1 cellular context compared by ENCODE assay signal in the genomic region with DNA sequence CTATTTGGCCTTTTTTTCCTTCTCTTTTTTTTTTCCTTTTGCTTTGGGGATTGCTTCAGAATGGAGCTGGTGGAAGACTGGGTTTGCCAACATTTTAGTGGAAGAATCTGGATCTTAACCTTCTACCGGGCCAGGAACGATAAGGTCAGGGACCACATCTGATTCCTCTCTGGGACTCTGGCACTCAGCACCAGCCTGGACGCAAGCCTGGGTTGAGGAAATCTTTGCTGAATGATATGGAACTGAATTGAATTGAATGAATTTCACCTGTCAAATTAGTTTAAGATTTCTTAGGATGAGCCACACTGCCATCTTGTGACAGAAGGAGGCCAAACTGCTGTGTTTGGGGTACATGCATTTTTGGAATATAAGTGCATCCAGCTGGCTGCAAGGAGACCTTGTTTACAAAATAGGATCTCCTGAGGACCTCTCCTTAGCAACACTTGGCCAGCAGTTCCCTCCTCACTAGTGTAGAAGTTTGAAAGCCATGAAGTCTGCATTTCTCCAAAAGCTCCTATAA.
TF ChIP-seq lines count a peak whose summit lies in the region.

No MANE protein-coding gene starts in this region.

TF ChIP-seq in GM12878, 131 proteins besides CTCF, POLR2A, EP300 and RAD21 (continued from another document):
- TF ChIP-seq, protein P1, sequence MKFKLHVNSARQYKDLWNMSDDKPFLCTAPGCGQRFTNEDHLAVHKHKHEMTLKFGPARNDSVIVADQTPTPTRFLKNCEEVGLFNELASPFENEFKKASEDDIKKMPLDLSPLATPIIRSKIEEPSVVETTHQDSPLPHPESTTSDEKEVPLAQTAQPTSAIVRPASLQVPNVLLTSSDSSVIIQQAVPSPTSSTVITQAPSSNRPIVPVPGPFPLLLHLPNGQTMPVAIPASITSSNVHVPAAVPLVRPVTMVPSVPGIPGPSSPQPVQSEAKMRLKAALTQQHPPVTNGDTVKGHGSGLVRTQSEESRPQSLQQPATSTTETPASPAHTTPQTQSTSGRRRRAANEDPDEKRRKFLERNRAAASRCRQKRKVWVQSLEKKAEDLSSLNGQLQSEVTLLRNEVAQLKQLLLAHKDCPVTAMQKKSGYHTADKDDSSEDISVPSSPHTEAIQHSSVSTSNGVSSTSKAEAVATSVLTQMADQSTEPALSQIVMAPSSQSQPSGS (IDR thresholded peaks at IDR 0.05; ENCODE audit: low read length): no peak
- no peak for TF ChIP-seq MYC (IDR thresholded peaks at IDR 0.05; ENCODE audit: insufficient read depth, insufficient read length, insufficient replicate concordance, low read length, severe bottlenecking)
